In the genomic region with DNA sequence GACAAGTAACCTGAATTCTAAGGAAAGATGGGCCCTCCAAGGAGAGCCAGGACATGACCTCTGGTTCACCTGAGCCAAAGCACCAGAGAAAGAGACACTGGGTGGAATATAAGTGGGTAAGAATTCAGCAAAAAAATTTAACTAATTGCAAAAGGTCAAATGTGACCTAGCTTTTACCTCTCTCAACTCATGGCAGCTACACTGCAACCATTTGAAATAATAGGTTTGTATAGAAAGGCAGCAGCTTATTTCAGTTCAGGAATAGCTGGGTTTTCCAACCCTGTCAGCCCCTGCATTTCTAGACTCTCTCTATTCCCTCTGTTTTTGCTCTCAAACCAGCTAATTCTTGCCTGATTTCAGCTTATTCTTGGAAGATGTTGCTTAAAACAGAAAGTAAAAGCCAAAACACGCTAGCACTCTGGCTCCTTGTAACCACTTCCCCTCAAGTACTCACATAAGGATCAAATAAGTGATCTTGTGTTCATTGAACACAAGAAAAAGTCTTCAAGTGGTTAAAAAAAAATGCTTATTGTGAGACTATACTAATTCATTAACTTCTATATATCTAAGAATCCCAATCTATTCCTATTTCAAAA, we compare ENCODE assay signal across 10 cellular contexts.
DNase-seq lines count a peak whose midpoint lies in the region; ATAC-seq and TF ChIP-seq lines count a peak whose summit lies in the region.
"Had no signal": no experiment of that assay in that cellular context is flagged by ENCODE, and none has a peak within 500 bp of the region (broad histone marks: within the 10 kb centered on the region; RNA-seq: fewer than 3 reads in every experiment).

No MANE protein-coding gene starts in this region.

- TF ChIP-seq POLR2A in lower leg skin (IDR thresholded peaks at IDR 0.05): no peak

- H3K4me1 ChIP-seq in duodenal mucosa (ENCODE audit: control insufficient read depth in 1 of 2, insufficient read depth in 2 of 2, low read length in 2 of 2): peaks cover 0 to 3% of the 10 kb centered on the region in 2 donors
- H3K4me1 ChIP-seq: SJSA1 had no signal

- H3K36me3 ChIP-seq in duodenal mucosa (ENCODE audit: control insufficient read depth in 1 of 2, insufficient read depth in 2 of 2, low read length in 2 of 2): no peaks in the 10 kb centered on the region
- H3K36me3 ChIP-seq: SJSA1 had no signal

- no peaks in the 10 kb centered on the region for H3K27me3 ChIP-seq in duodenal mucosa (ENCODE audit: control insufficient read depth in 1 of 2, insufficient read depth in 2 of 2, low read length in 2 of 2)
- H3K27me3 ChIP-seq: SJSA1 had no signal

- peak; percentile 85 for ATAC-seq in GM21717 (IDR thresholded peaks at IDR 0.05; ENCODE audit: unreplicated experiment)

- peak; percentile 25 for DNase-seq in GM13977 (ENCODE audit: low spot score)
- peak; percentile 41 to 44 for DNase-seq in Kasumi-1 (lab: John Stamatoyannopoulos, UW)
- DNase-seq in cortex of kidney (lab: John Stamatoyannopoulos, UW): no peak
- DNase-seq in NCI-H2227 treated with DMSO at 0.1 percent for 48 hours (lab: John Stamatoyannopoulos, UW): no peak
- DNase-seq in lower leg skin (ENCODE audit: low spot score in 2 of 2): no peak
- no peak for DNase-seq in ACHN

- H3K4me3 ChIP-seq in duodenal mucosa (ENCODE audit: low read depth in 1 of 2, low read length in 2 of 2) (peak overlapping the region; percentile 24 to 38), lower leg skin (ENCODE audit: low read depth, poor library complexity, severe bottlenecking) (no peak overlapping the region)
- H3K4me3 ChIP-seq: lung, SJSA1 had no signal

- H3K9me3 ChIP-seq in duodenal mucosa (ENCODE audit: control insufficient read depth in 1 of 2, low read length in 2 of 2): no peaks in the 10 kb centered on the region
- H3K9me3 ChIP-seq: SJSA1 had no signal

- 41 to 53% methylated on average over 1 of the region's 1 CpG for WGBS in lower leg skin, 2 donors

- no peak overlapping the region for H3K27ac ChIP-seq in duodenal mucosa (ENCODE audit: low read depth, low read length)
- H3K27ac ChIP-seq: SJSA1 had no signal

- intact Hi-C loops in lower leg skin (cut with DNase I; ENCODE audit: low total_unique reads): no loop called here

- no peak for TF ChIP-seq CTCF in GM13977 (IDR thresholded peaks at IDR 0.05; ENCODE audit: extremely low read depth, insufficient read depth, missing control alignments)
- no peak for TF ChIP-seq CTCF in lower leg skin (IDR thresholded peaks at IDR 0.05)

- H3K9ac ChIP-seq in duodenal mucosa (ENCODE audit: low read depth in 1 of 2, low read length in 2 of 2): no peak overlapping the region

- in situ Hi-C loops in GM13977 (cut with MboI; ENCODE audit: low pct_unique_long_range_greater_than_20kb, low sequenced_read_pairs, unreplicated experiment) (no loop called here), ACHN (cut with HindIII; ENCODE audit: low pct_ligation_motif_present, low pct_unique_long_range_greater_than_20kb, low sequenced_read_pairs) (no loop called here)

Comparison
In these comparisons a context has a peak if more than half of its experiments do, and no peak if none do; other contexts are left out.
1. DNase-seq: peak in GM13977 (single experiment) and Kasumi-1 (2 of 2); none in cortex of kidney (single experiment), NCI-H2227 treated with DMSO at 0.1 percent for 48 hours (single experiment), lower leg skin (0 of 2) and ACHN (single experiment).